20 cellular contexts compared by ENCODE assay signal in genomic region chr3:17166369-17166768, GRCh38.
A peak's percentile ranks its signal among the peaks of the same experiment; 100 is the strongest.
DNase-seq lines count a peak whose midpoint lies in the region; ATAC-seq and TF ChIP-seq lines count a peak whose summit lies in the region.
"Had no signal": no experiment of that assay in that cellular context is flagged by ENCODE, and none has a peak within 500 bp of the region (broad histone marks: within the 10 kb centered on the region; RNA-seq: fewer than 3 reads in every experiment).

No MANE protein-coding gene starts in this region.

- H3K4me3 ChIP-seq in OCI-LY7 (ENCODE audit: low read depth, low read length, poor library complexity, severe bottlenecking), result no peak overlapping the region
- H3K4me3 ChIP-seq: BLaER1 treated with 17β-estradiol and CSF1 and Interleukin-3, amounts not matched to agents 10 nM and 100 nM; GM23338; transverse colon had no signal

- H3K36me3 Mint-ChIP-seq in activated naive CD4-positive, alpha-beta T cell treated with anti-CD3 and anti-CD28 coated beads, Interleukin-2, amount 10 ng/mL, durations not matched to agents 7 days and 5 days, result peaks cover 11% of the 10 kb centered on the region
- H3K36me3 Mint-ChIP-seq in naive thymus-derived CD8-positive, alpha-beta T cell, result peaks cover 0 to 38% (median 28%) of the 10 kb centered on the region in 3 donors

- H3K4me3 Mint-ChIP-seq in activated naive CD4-positive, alpha-beta T cell treated with anti-CD3 and anti-CD28 coated beads, Interleukin-2, amount 10 ng/mL, durations not matched to agents 7 days and 5 days, result no peak overlapping the region
- H3K4me3 Mint-ChIP-seq in naive thymus-derived CD8-positive, alpha-beta T cell, result no peak overlapping the region
- H3K4me3 Mint-ChIP-seq: activated T-cell treated with anti-CD3 and anti-CD28 coated beads, Interleukin-2, amount 50 U/mL, for 4 hours; GM23338; naive B cell had no signal

- H3K27me3 Mint-ChIP-seq in activated naive CD4-positive, alpha-beta T cell treated with anti-CD3 and anti-CD28 coated beads, Interleukin-2, amount 10 ng/mL, durations not matched to agents 7 days and 5 days, result no peaks in the 10 kb centered on the region
- H3K27me3 Mint-ChIP-seq in naive thymus-derived CD8-positive, alpha-beta T cell, result no peaks in the 10 kb centered on the region
- H3K27me3 Mint-ChIP-seq: naive B cell had no signal

- peak; percentile 42 to 49 for ATAC-seq in naive thymus-derived CD8-positive, alpha-beta T cell
- ATAC-seq: activated T-cell treated with anti-CD3 and anti-CD28 coated beads, Interleukin-2, amount 50 U/mL, for 4 hours; GM23338; SK-N-SH treated with all-trans-retinoic acid at 6 μM for 48 hours had no signal

- no peaks in the 10 kb centered on the region for H3K9me2 ChIP-seq in OCI-LY7 (ENCODE audit: insufficient read depth, low read length)

- no peaks in the 10 kb centered on the region for H3K79me2 ChIP-seq in OCI-LY7 (ENCODE audit: insufficient read depth, low read depth, low read length)

- no peaks in the 10 kb centered on the region for H4K20me1 ChIP-seq in OCI-LY7 (ENCODE audit: insufficient read depth, low read length)
- H4K20me1 ChIP-seq: BLaER1 treated with 17β-estradiol and CSF1 and Interleukin-3, amounts not matched to agents 10 nM and 100 nM had no signal

- no peaks in the 10 kb centered on the region for H3K9me3 ChIP-seq in OCI-LY7 (ENCODE audit: low read length)
- H3K9me3 ChIP-seq: BLaER1 treated with 17β-estradiol and CSF1 and Interleukin-3, amounts not matched to agents 10 nM and 100 nM; transverse colon had no signal

- CTCF ChIA-PET in activated naive CD4-positive, alpha-beta T cell treated with anti-CD3 and anti-CD28 coated beads, Interleukin-2, amount 10 ng/mL, durations not matched to agents 7 days and 5 days (lab: Charles Lee), result interaction anchor here (0.6 to 0.9 kb wide), 2 partner anchors 141 to 266 kb away, joined by 3 read pairs; no protein-coding TSS in a partner anchor
- CTCF ChIA-PET in OCI-LY7 (lab: Charles Lee; ENCODE audit: unreplicated experiment), result no interaction called here
- CTCF ChIA-PET in RWPE1 (lab: Yijun Ruan, JAX), result no interaction called here

- H3K4me1 Mint-ChIP-seq in activated naive CD4-positive, alpha-beta T cell treated with anti-CD3 and anti-CD28 coated beads, Interleukin-2, amount 10 ng/mL, durations not matched to agents 7 days and 5 days, result peaks cover 3% of the 10 kb centered on the region
- H3K4me1 Mint-ChIP-seq in naive thymus-derived CD8-positive, alpha-beta T cell, result peaks cover 0 to 1% (median 0%) of the 10 kb centered on the region in 4 donors
- H3K4me1 Mint-ChIP-seq: naive B cell had no signal

- no peaks in the 10 kb centered on the region for H3K9me3 Mint-ChIP-seq in activated naive CD4-positive, alpha-beta T cell treated with anti-CD3 and anti-CD28 coated beads, Interleukin-2, amount 10 ng/mL, durations not matched to agents 7 days and 5 days
- no peaks in the 10 kb centered on the region for H3K9me3 Mint-ChIP-seq in naive thymus-derived CD8-positive, alpha-beta T cell
- H3K9me3 Mint-ChIP-seq: activated T-cell treated with anti-CD3 and anti-CD28 coated beads, Interleukin-2, amount 50 U/mL, for 4 hours; GM23338; naive B cell had no signal

- TF ChIP-seq CTCF in GM13977 (IDR thresholded peaks at IDR 0.05; ENCODE audit: extremely low read depth, insufficient read depth, missing control alignments) (peak; percentile 10), OCI-LY7 (conservative IDR thresholded peaks at IDR 0.05; ENCODE audit: low read length) (peak; percentile 28; the same call in 1 of the 2 replicates), RWPE1 (conservative IDR thresholded peaks at IDR 0.05; ENCODE audit: low read depth) (no peak)

- H2AFZ ChIP-seq in OCI-LY7 (ENCODE audit: low read length), result no peak overlapping the region
- H2AFZ ChIP-seq: GM23338 had no signal

- no peak overlapping the region for H3K27ac ChIP-seq in OCI-LY7 (ENCODE audit: low read depth, low read length, poor library complexity, severe bottlenecking)
- H3K27ac ChIP-seq in RWPE1, result no peak overlapping the region
- H3K27ac ChIP-seq: BLaER1 treated with 17β-estradiol and CSF1 and Interleukin-3, amounts not matched to agents 10 nM and 100 nM; transverse colon had no signal

- H3K4me1 ChIP-seq in OCI-LY7 (ENCODE audit: insufficient read depth, low read length, poor library complexity, severe bottlenecking), result no peaks in the 10 kb centered on the region
- H3K4me1 ChIP-seq: transverse colon had no signal

- no peak overlapping the region for H3K27ac Mint-ChIP-seq in activated naive CD4-positive, alpha-beta T cell treated with anti-CD3 and anti-CD28 coated beads, Interleukin-2, amount 10 ng/mL, durations not matched to agents 7 days and 5 days
- H3K27ac Mint-ChIP-seq in naive thymus-derived CD8-positive, alpha-beta T cell, result peak overlapping the region in 1 of 10 donors; percentile 25
- H3K27ac Mint-ChIP-seq: GM23338 had no signal

- POLR2A ChIA-PET in OCI-LY7 (lab: Charles Lee) (interaction anchor here (0.6 kb wide), 1 partner anchor 62 kb away, joined by 3 read pairs; no protein-coding TSS in a partner anchor), RWPE1 (lab: Yijun Ruan, JAX; ENCODE audit: low non-redundant PET) (no interaction called here)
- POLR2A ChIA-PET in naive thymus-derived CD8-positive, alpha-beta T cell (lab: Charles Lee), result no interaction called here

- no TSS peak for BruUV-seq in OCI-LY7 (replicated peaks; lab: Mats Ljungman, UMichigan)

- in situ Hi-C loops in GM13977 (cut with MboI; ENCODE audit: low pct_unique_long_range_greater_than_20kb, low sequenced_read_pairs, unreplicated experiment), result no loop called here

- DNase-seq in activated naive CD4-positive, alpha-beta T cell treated with anti-CD3 and anti-CD28 coated beads, Interleukin-2, amount 10 ng/mL, durations not matched to agents 7 days and 5 days, result peak; percentile 38
- DNase-seq in activated naive CD4-positive, alpha-beta T cell (lab: John Stamatoyannopoulos, UW), result no peak
- DNase-seq in GM13977 (ENCODE audit: low spot score) (no peak), OCI-LY7 (ENCODE audit: low spot score) (no peak), RWPE1 (ENCODE audit: low spot score) (no peak), SKM-1 treated with dmso at 0.1 percent for 144 hours (lab: John Stamatoyannopoulos, UW; ENCODE audit: unreplicated experiment) (no peak)
- DNase-seq in naive thymus-derived CD8-positive, alpha-beta T cell, result peak in 3 of 10 donors; percentile 7 to 10 (median 9)
- DNase-seq: activated gamma-delta T cell treated with Interleukin-2 at 50 U/mL for 16 hours; activated T-cell treated with anti-CD3 and anti-CD28 coated beads, Interleukin-2, amount 50 U/mL, for 4 hours; amniotic stem cell; COR-L47; naive B cell; NCI-H1092 treated with DMSO at 0.1 percent for 48 hours; NCI-H1930; NCI-H526 treated with DMSO at 0.1 percent for 48 hours; occipital lobe; transverse colon had no signal

- H3K36me3 ChIP-seq in OCI-LY7 (ENCODE audit: insufficient read depth, low read length), result peaks cover 23% of the 10 kb centered on the region

- intact Hi-C loops in OCI-LY7 (cut with micrococcal nuclease; ENCODE audit: unreplicated experiment), result no loop called here

- no peak overlapping the region for H3K4me2 ChIP-seq in OCI-LY7 (ENCODE audit: low read length)
- H3K4me2 ChIP-seq: BLaER1 treated with 17β-estradiol and CSF1 and Interleukin-3, amounts not matched to agents 10 nM and 100 nM; GM23338 had no signal
